ENCODE assay signal across 8 cellular contexts in the genomic region with DNA sequence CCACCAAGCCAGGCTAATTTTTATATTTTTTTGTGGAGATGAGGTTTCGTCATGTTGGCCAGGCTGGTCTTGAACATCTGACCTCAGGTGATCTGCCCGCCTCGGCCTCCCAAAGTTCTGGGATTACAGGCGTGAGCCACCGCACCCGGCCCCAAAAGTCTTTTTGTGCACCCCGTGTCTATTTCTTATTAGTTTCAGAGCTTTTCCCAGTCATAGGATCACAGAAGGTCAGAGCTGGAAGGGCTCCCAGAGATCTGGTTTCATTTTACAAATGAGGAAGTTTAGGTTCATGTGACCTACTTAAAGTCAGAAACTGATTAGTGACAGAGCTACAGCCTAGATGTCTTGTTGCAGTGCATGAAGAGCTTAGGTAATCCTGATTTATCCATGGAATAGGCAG.
DNase-seq lines count a peak whose midpoint lies in the region; ATAC-seq and TF ChIP-seq lines count a peak whose summit lies in the region.

No MANE protein-coding gene starts in this region.

- H3K9me3 Mint-ChIP-seq in stimulated activated naive B cell treated with anti-CD40 and anti-IgM and Interleukin-4, amounts not matched to agents 10 μg/mL and 1 μg/mL and 100 μg/mL, for 72 hours, result no peaks in the 10 kb centered on the region

- peak overlapping the region; percentile 80 for H3K27ac Mint-ChIP-seq in stimulated activated naive B cell treated with anti-CD40 and anti-IgM and Interleukin-4, amounts not matched to agents 10 μg/mL and 1 μg/mL and 100 μg/mL, for 72 hours

- H3K4me1 Mint-ChIP-seq in stimulated activated naive B cell treated with anti-CD40 and anti-IgM and Interleukin-4, amounts not matched to agents 10 μg/mL and 1 μg/mL and 100 μg/mL, for 72 hours, result peaks cover 38 to 53% of the 10 kb centered on the region in 2 donors

- CTCF ChIA-PET in RWPE1 (lab: Yijun Ruan, JAX), result no interaction called here

- ATAC-seq in stimulated activated naive B cell treated with anti-CD40 and anti-IgM and Interleukin-4, amounts not matched to agents 10 μg/mL and 1 μg/mL and 100 μg/mL, for 72 hours (replicated peaks), result no peak

- POLR2A ChIA-PET in RWPE1 (lab: Yijun Ruan, JAX; ENCODE audit: low non-redundant PET), result no interaction called here

- TF ChIP-seq CTCF in RWPE1 (conservative IDR thresholded peaks at IDR 0.05; ENCODE audit: low read depth), result no peak

- peak; percentile 71 for DNase-seq in DMS 273 (lab: John Stamatoyannopoulos, UW; ENCODE audit: unreplicated experiment)
- no peak for DNase-seq in DMS 273 treated with DMSO at 0.1 percent for 48 hours (lab: John Stamatoyannopoulos, UW)
- no peak for DNase-seq in RWPE1 (ENCODE audit: low spot score)
- peak; percentile 54 for DNase-seq in globus pallidus (ENCODE audit: low spot score)
- DNase-seq in stimulated activated naive B cell treated with anti-CD40 and anti-IgM and Interleukin-4, amounts not matched to agents 10 μg/mL and 1 μg/mL and 100 μg/mL, for 72 hours, result no peak
- DNase-seq in DMS153 (lab: John Stamatoyannopoulos, UW), result no peak
- DNase-seq in stimulated activated CD4-positive, alpha-beta T cell treated with anti-CD3 and anti-CD28 coated beads, Interleukin-2, amount 100 ng/mL, for 24 hours, result no peak
- DNase-seq in activated CD4-positive, alpha-beta T cell treated with anti-CD3 and anti-CD28 coated beads, Interleukin-2, amount 50 U/mL, for 48 hours, result no peak

- H3K27ac ChIP-seq in RWPE1, result peak overlapping the region; percentile 67

- no peaks in the 10 kb centered on the region for H3K27me3 Mint-ChIP-seq in stimulated activated naive B cell treated with anti-CD40 and anti-IgM and Interleukin-4, amounts not matched to agents 10 μg/mL and 1 μg/mL and 100 μg/mL, for 72 hours

- peak overlapping the region in 1 of 2 donors; percentile 83 for H3K4me3 Mint-ChIP-seq in stimulated activated naive B cell treated with anti-CD40 and anti-IgM and Interleukin-4, amounts not matched to agents 10 μg/mL and 1 μg/mL and 100 μg/mL, for 72 hours

- peaks cover 13 to 16% of the 10 kb centered on the region in 2 donors for H3K36me3 Mint-ChIP-seq in stimulated activated naive B cell treated with anti-CD40 and anti-IgM and Interleukin-4, amounts not matched to agents 10 μg/mL and 1 μg/mL and 100 μg/mL, for 72 hours

Comparison
In these comparisons a context has a peak if more than half of its experiments do, and no peak if none do; other contexts are left out.
1. DNase-seq: peak in DMS 273 (single experiment) and globus pallidus (single experiment); none in DMS 273 treated with DMSO at 0.1 percent for 48 hours (single experiment), RWPE1 (single experiment), stimulated activated naive B cell treated with anti-CD40 and anti-IgM and Interleukin-4, amounts not matched to agents 10 μg/mL and 1 μg/mL and 100 μg/mL, for 72 hours (single experiment), DMS153 (single experiment), stimulated activated CD4-positive, alpha-beta T cell treated with anti-CD3 and anti-CD28 coated beads, Interleukin-2, amount 100 ng/mL, for 24 hours (0 of 2) and activated CD4-positive, alpha-beta T cell treated with anti-CD3 and anti-CD28 coated beads, Interleukin-2, amount 50 U/mL, for 48 hours (0 of 2).